In genomic region chr11:3797329-3798090, GRCh38 we compare ENCODE assay signal across 8 cellular contexts. TPM values are rescaled to one million over a fixed set of nuclear protein-coding genes. Genes with fewer than 3 reads are reported as not detected.
DNase-seq lines count a peak whose midpoint lies in the region; ATAC-seq and TF ChIP-seq lines count a peak whose summit lies in the region.

Gene NUP98, minus strand, starts transcription at chr11:3797554. Its CDS starts 15,437 bp downstream, at chr11:3782117.

- H3K4me3 Mint-ChIP-seq in osteocyte (ENCODE audit: unreplicated experiment): peak within 1 kb of the TSS; percentile 90

- H3K27ac Mint-ChIP-seq in osteocyte (ENCODE audit: unreplicated experiment): peak within 1 kb of the TSS; percentile 98

- TF ChIP-seq CTCF in GM12864 (IDR thresholded peaks at IDR 0.05; ENCODE audit: low read depth, low read length, missing control alignments): no peak
- no peak for TF ChIP-seq CTCF in osteocyte (IDR thresholded peaks at IDR 0.05)

- peak; percentile 91 for ATAC-seq in HG02759 (IDR thresholded peaks at IDR 0.05; ENCODE audit: unreplicated experiment)

- H3K4me1 Mint-ChIP-seq in osteocyte (ENCODE audit: unreplicated experiment): peaks cover 28% of the 10 kb centered on the region

- H3K9me3 Mint-ChIP-seq in osteocyte (ENCODE audit: unreplicated experiment): no peaks in the 10 kb centered on the region

- under 1% methylated on average over 86 of the region's 86 CpGs for WGBS in thymus

- H3K36me3 Mint-ChIP-seq in osteocyte (ENCODE audit: unreplicated experiment): peaks cover 5% of the 10 kb centered on the region

- peaks cover 14% of the 10 kb centered on the region for H3K36me3 ChIP-seq in thymus (ENCODE audit: control insufficient read depth, insufficient read depth)

- intact Hi-C loops in head of caudate nucleus (cut with DNase I): loop anchor here (5.0 kb wide), 1 partner anchor 45 kb away; the partner anchor contains the start of gene RHOG

- H3K27me3 Mint-ChIP-seq in osteocyte (ENCODE audit: unreplicated experiment): no peaks in the 10 kb centered on the region

- H3K9me3 ChIP-seq in thymus (ENCODE audit: control insufficient read depth): no peaks in the 10 kb centered on the region

- H3K4me1 ChIP-seq in thymus (ENCODE audit: control insufficient read depth, insufficient read depth, low read length): peaks cover 7% of the 10 kb centered on the region

- DNase-seq in GM12864 (ENCODE audit: low read depth): peak; percentile 98
- peak; percentile 99 to 100 (median 99) for DNase-seq in NCI-H1417 (lab: John Stamatoyannopoulos, UW)
- DNase-seq in SW 1271 (lab: John Stamatoyannopoulos, UW): peak; percentile 98 to 99
- peak; percentile 100 for DNase-seq in activated naive CD8-positive, alpha-beta T cell treated with anti-CD3 and anti-CD28 coated beads, Interleukin-2, amount 50 U/mL, for 16 hours (ENCODE audit: low read depth, low spot score)
- peak; percentile 99 to 100 (median 100) for DNase-seq in head of caudate nucleus
- DNase-seq in osteocyte (ENCODE audit: extremely low spot score, unreplicated experiment): peak; percentile 100

- peak within 1 kb of the TSS; percentile 93 for H3K4me3 ChIP-seq in GM12864 (ENCODE audit: low read depth, low read length)
- H3K4me3 ChIP-seq in thymus (ENCODE audit: low read length): peak within 1 kb of the TSS; percentile 93

- no peaks in the 10 kb centered on the region for H3K27me3 ChIP-seq in thymus (ENCODE audit: control insufficient read depth, insufficient read depth)

- H3K27ac ChIP-seq in thymus (ENCODE audit: low read depth): peak within 1 kb of the TSS; percentile 96

RNA-seq across cellular contexts. Expression of gene NUP98, which starts in this region (rescaled TPM):
- total RNA-seq in osteocyte: 68.9 and 71.0 TPM in 2 replicates
- 23.0 TPM for polyA plus RNA-seq in thymus

Comparison
In these comparisons a context has a peak if more than half of its experiments do, and no peak if none do; other contexts are left out.
1. Peak in every context shown above with its lines: DNase-seq, ATAC-seq, H3K4me3 ChIP-seq and H3K27ac ChIP-seq.